19 cellular contexts compared by ENCODE assay signal in genomic region chr4:52873191-52873590, GRCh38. TPM values are rescaled to one million over a fixed set of nuclear protein-coding genes. Genes with fewer than 3 reads are reported as not detected.
A peak's percentile ranks its signal among the peaks of the same experiment; 100 is the strongest.
DNase-seq lines count a peak whose midpoint lies in the region; ATAC-seq and TF ChIP-seq lines count a peak whose summit lies in the region.
"Had no signal": no experiment of that assay in that cellular context is flagged by ENCODE, and none has a peak within 500 bp of the region (broad histone marks: within the 10 kb centered on the region; RNA-seq: fewer than 3 reads in every experiment).

No MANE protein-coding gene starts in this region.

- H2BK120ac ChIP-seq in mesendoderm (ENCODE audit: low read depth, low read length), result no peak overlapping the region

- peaks cover 8% of the 10 kb centered on the region for H3K27me3 Mint-ChIP-seq in WTC11 (ENCODE audit: low read depth)
- H3K27me3 Mint-ChIP-seq: activated naive CD8-positive, alpha-beta T cell treated with anti-CD3 and anti-CD28 coated beads, Interleukin-2, amount 50 U/mL, for 24 hours; CD4-positive, alpha-beta memory T cell had no signal

- H3K79me2 ChIP-seq in mesendoderm (ENCODE audit: control insufficient read depth, insufficient read depth, low read length), result no peaks in the 10 kb centered on the region

- no peak overlapping the region for H4K8ac ChIP-seq in mesendoderm (ENCODE audit: low read depth, low read length)

- H3K4me2 ChIP-seq in mesendoderm (ENCODE audit: low read length), result no peak overlapping the region
- H3K4me2 ChIP-seq: A549 had no signal

- no peaks in the 10 kb centered on the region for H3K9me3 Mint-ChIP-seq in WTC11
- H3K9me3 Mint-ChIP-seq: activated naive CD8-positive, alpha-beta T cell treated with anti-CD3 and anti-CD28 coated beads, Interleukin-2, amount 50 U/mL, for 24 hours; CD4-positive, alpha-beta memory T cell had no signal

- intact Hi-C loops in transverse colon (cut with DNase I; ENCODE audit: low total_unique reads) (no loop called here), psoas muscle (cut with DNase I) (no loop called here)

- H3K18ac ChIP-seq in mesendoderm (ENCODE audit: low read length), result no peak overlapping the region

- no peak for TF ChIP-seq POLR2A in transverse colon (IDR thresholded peaks at IDR 0.05)

- POLR2A ChIA-PET in WTC11 (lab: Charles Lee), result interaction anchor here (1.3 to 1.7 kb wide), 2 partner anchors 10 to 12 kb away, joined by 5 to 7 read pairs; no protein-coding TSS in a partner anchor

- no peak overlapping the region for H3K9ac ChIP-seq in mesendoderm (ENCODE audit: low read length)

- H3K23ac ChIP-seq in mesendoderm (ENCODE audit: low read length), result no peak overlapping the region

- H3K36me3 Mint-ChIP-seq in WTC11, result peaks cover 5% of the 10 kb centered on the region

- no peak overlapping the region for H4K5ac ChIP-seq in mesendoderm (ENCODE audit: low read length)

- in situ Hi-C loops in transverse colon (cut with MboI; ENCODE audit: low pct_ligation_motif_present in 1 of 4, low pct_unique_long_range_greater_than_20kb in 1 of 4, low sequenced_read_pairs in 3 of 4), result no loop called here

- H3K4me3 ChIP-seq in mesendoderm (ENCODE audit: low read length) (no peak overlapping the region), transverse colon (no peak overlapping the region), psoas muscle (no peak overlapping the region)
- H3K4me3 ChIP-seq: A549, tibial nerve had no signal

- H2AK5ac ChIP-seq in mesendoderm (ENCODE audit: low read length), result no peak overlapping the region

- H3K4me1 Mint-ChIP-seq in WTC11, result peaks cover 79% of the 10 kb centered on the region

- no peak overlapping the region for H3K56ac ChIP-seq in mesendoderm (ENCODE audit: low read length)

- H3K4ac ChIP-seq in mesendoderm (ENCODE audit: low read depth, low read length), result no peak overlapping the region

- no peak overlapping the region for H2BK15ac ChIP-seq in mesendoderm (replicated peaks; ENCODE audit: low read depth)

- H3K27me3 ChIP-seq in mesendoderm (ENCODE audit: insufficient read depth, low read length, poor library complexity), result no peaks in the 10 kb centered on the region
- H3K27me3 ChIP-seq in transverse colon, result no peaks in the 10 kb centered on the region
- H3K27me3 ChIP-seq in psoas muscle (ENCODE audit: insufficient read depth in 3 of 3, low read length in 2 of 3), result no peaks in the 10 kb centered on the region
- H3K27me3 ChIP-seq: tibial nerve had no signal

- peak overlapping the region; percentile 95 for H3K27ac Mint-ChIP-seq in WTC11
- H3K27ac Mint-ChIP-seq: activated naive CD8-positive, alpha-beta T cell treated with anti-CD3 and anti-CD28 coated beads, Interleukin-2, amount 50 U/mL, for 24 hours had no signal

- H3K4me1 ChIP-seq in mesendoderm (ENCODE audit: control insufficient read depth, low read depth, low read length) (peaks cover 14% of the 10 kb centered on the region), transverse colon (peaks cover 0 to 24% (median 9%) of the 10 kb centered on the region in 4 donors), psoas muscle (peaks cover 26% of the 10 kb centered on the region)
- H3K4me1 ChIP-seq: A549, tibial nerve had no signal

- no peak overlapping the region for H2BK5ac ChIP-seq in mesendoderm (ENCODE audit: low read length)

- TF ChIP-seq CTCF in WTC11 (IDR thresholded peaks at IDR 0.05) (no peak), transverse colon (IDR thresholded peaks at IDR 0.05) (no peak), psoas muscle (IDR thresholded peaks at IDR 0.05) (no peak)

- CTCF ChIA-PET in WTC11 (lab: Charles Lee), result interaction anchor here (0.9 to 1.6 kb wide), 8 partner anchors 10 to 1361 kb away, joined by 3 to 10 read pairs (median 4); no protein-coding TSS in a partner anchor

- peak; percentile 19 for ATAC-seq in WTC11
- no peak for ATAC-seq in psoas muscle
- ATAC-seq in HG03565 (IDR thresholded peaks at IDR 0.05; ENCODE audit: unreplicated experiment), result no peak
- ATAC-seq: A549; activated naive CD8-positive, alpha-beta T cell treated with anti-CD3 and anti-CD28 coated beads, Interleukin-2, amount 50 U/mL, for 24 hours had no signal

- WGBS in mesendoderm (ENCODE audit: extremely low coverage, insufficient coverage, low lambda C conversion rate), result no CpG with 5 or more reads among the region's 1 CpG
- WGBS in transverse colon (ENCODE audit: low coverage in 1 of 2), 2 donors, result 52 to 54% methylated on average over 1 of the region's 1 CpG
- 42 to 86% (median 52%) methylated on average over 1 of the region's 1 CpG for WGBS in psoas muscle, 3 donors

- peak overlapping the region; percentile 47 for H3K4me3 Mint-ChIP-seq in WTC11
- H3K4me3 Mint-ChIP-seq: activated naive CD8-positive, alpha-beta T cell treated with anti-CD3 and anti-CD28 coated beads, Interleukin-2, amount 50 U/mL, for 24 hours; CD4-positive, alpha-beta memory T cell had no signal

- no peak for TF ChIP-seq EP300 in transverse colon (IDR thresholded peaks at IDR 0.05; ENCODE audit: low read depth)

- no peaks in the 10 kb centered on the region for H3K9me3 ChIP-seq in transverse colon
- H3K9me3 ChIP-seq in psoas muscle, result no peaks in the 10 kb centered on the region
- H3K9me3 ChIP-seq: A549, tibial nerve had no signal

- DNase-seq in NCI-H748 (lab: John Stamatoyannopoulos, UW; ENCODE audit: unreplicated experiment) (peak; percentile 46), NCI-H748 treated with DMSO at 0.1 percent for 48 hours (lab: John Stamatoyannopoulos, UW) (no peak), WTC11 (ENCODE audit: low spot score) (no peak), mesendoderm (peak; percentile 48), transverse colon (peak; percentile 53), psoas muscle (no peak)
- no peak for DNase-seq in NK-92 treated with Interleukin-12 subunit alpha and Interleukin-12 subunit beta, amount 100 ng/mL, for 24 hours (lab: John Stamatoyannopoulos, UW)
- DNase-seq: activated naive CD8-positive, alpha-beta T cell treated with anti-CD3 and anti-CD28 coated beads, Interleukin-2, amount 50 U/mL, for 24 hours; activated T-cell treated with anti-CD3 and anti-CD28 coated beads, Interleukin-2, amount 50 U/mL, for 48 hours; CD4-positive, alpha-beta memory T cell; foreskin melanocyte; NCI-H1105 treated with DMSO at 0.1 percent for 48 hours; NCI-H524; T-helper 9 cell had no signal

- H3K79me1 ChIP-seq in mesendoderm (ENCODE audit: low read length), result no peaks in the 10 kb centered on the region

- no peaks in the 10 kb centered on the region for H3K36me3 ChIP-seq in mesendoderm (ENCODE audit: control insufficient read depth, insufficient read depth, low read length)
- H3K36me3 ChIP-seq in transverse colon, result no peaks in the 10 kb centered on the region
- no peaks in the 10 kb centered on the region for H3K36me3 ChIP-seq in psoas muscle (ENCODE audit: insufficient read depth in 1 of 2, low read depth in 1 of 2)

- H3K27ac ChIP-seq in mesendoderm (ENCODE audit: low read depth, low read length) (peak overlapping the region; percentile 21), transverse colon (peak overlapping the region in 3 of 4 donors; percentile 19 to 37 (median 20)), psoas muscle (no peak overlapping the region)
- H3K27ac ChIP-seq: A549, tibial nerve had no signal

TF ChIP-seq in WTC11, 78 proteins besides CTCF, POLR2A, EP300 and RAD21:
- TF ChIP-seq NFE2L1 (CRISPR knock-in tag; IDR thresholded peaks at IDR 0.05) (no peak), PREB (CRISPR knock-in tag; IDR thresholded peaks at IDR 0.05; ENCODE audit: borderline replicate concordance) (no peak), TEAD1 (CRISPR knock-in tag; IDR thresholded peaks at IDR 0.05) (no peak), EMX1 (CRISPR knock-in tag; IDR thresholded peaks at IDR 0.05) (no peak), NFYB (CRISPR knock-in tag; conservative IDR thresholded peaks at IDR 0.05; ENCODE audit: low read depth) (no peak), NR1H2 (CRISPR knock-in tag; IDR thresholded peaks at IDR 0.05) (no peak), ELF4 (CRISPR knock-in tag; IDR thresholded peaks at IDR 0.05; ENCODE audit: low read depth) (no peak), ZNF416 (CRISPR knock-in tag; IDR thresholded peaks at IDR 0.05) (no peak), ZMAT4 (CRISPR knock-in tag; IDR thresholded peaks at IDR 0.05) (no peak), ETV6 (CRISPR knock-in tag; IDR thresholded peaks at IDR 0.05) (no peak), TP53 (CRISPR knock-in tag; IDR thresholded peaks at IDR 0.05) (no peak), IRF2 (CRISPR knock-in tag; IDR thresholded peaks at IDR 0.05; ENCODE audit: borderline replicate concordance, low read depth) (no peak)

RNA-seq across cellular contexts. Expression of gene RASL11B, which starts 11.1 kb away (rescaled TPM):
- total RNA-seq in WTC11 (2021) (58.5 to 71.9 TPM (median 69.9 TPM) in 3 replicates), transverse colon (under 1 TPM in 2 of 4 donors, not detected in 2; 0.55 to 0.64 TPM), psoas muscle (1 to 10 TPM in 1 of 4 donors, under 1 TPM in 2, not detected in 1; 0.26 to 1.8 (median 0.40) TPM)
- polyA plus RNA-seq in mesendoderm (2013, experiment 1 of 2), result 35.4 TPM
- polyA plus RNA-seq in mesendoderm (2013, experiment 2 of 2), result 35.7 TPM
- under 1 TPM; 0.08 to 0.40 (median 0.09) TPM for polyA plus RNA-seq in psoas muscle
- total RNA-seq: CD4-positive, alpha-beta memory T cell; G401; pulmonary artery endothelial cell had no signal

Comparison
In these comparisons a context has a peak if more than half of its experiments do, and no peak if none do; other contexts are left out.
1. DNase-seq: peak in NCI-H748 (single experiment), mesendoderm (single experiment) and transverse colon (single experiment); none in NCI-H748 treated with DMSO at 0.1 percent for 48 hours (single experiment), WTC11 (single experiment), NK-92 treated with Interleukin-12 subunit alpha and Interleukin-12 subunit beta, amount 100 ng/mL, for 24 hours (single experiment) and psoas muscle (0 of 2).
2. RNA of gene RASL11B, which starts 11.1 kb away (total RNA-seq): 58.5 to 71.9 TPM in WTC11; 0.55 to 0.64 TPM in transverse colon and 0.26 to 1.8 TPM in psoas muscle; every median in the first group is over 10 times any median in the second.